In the genomic region with DNA sequence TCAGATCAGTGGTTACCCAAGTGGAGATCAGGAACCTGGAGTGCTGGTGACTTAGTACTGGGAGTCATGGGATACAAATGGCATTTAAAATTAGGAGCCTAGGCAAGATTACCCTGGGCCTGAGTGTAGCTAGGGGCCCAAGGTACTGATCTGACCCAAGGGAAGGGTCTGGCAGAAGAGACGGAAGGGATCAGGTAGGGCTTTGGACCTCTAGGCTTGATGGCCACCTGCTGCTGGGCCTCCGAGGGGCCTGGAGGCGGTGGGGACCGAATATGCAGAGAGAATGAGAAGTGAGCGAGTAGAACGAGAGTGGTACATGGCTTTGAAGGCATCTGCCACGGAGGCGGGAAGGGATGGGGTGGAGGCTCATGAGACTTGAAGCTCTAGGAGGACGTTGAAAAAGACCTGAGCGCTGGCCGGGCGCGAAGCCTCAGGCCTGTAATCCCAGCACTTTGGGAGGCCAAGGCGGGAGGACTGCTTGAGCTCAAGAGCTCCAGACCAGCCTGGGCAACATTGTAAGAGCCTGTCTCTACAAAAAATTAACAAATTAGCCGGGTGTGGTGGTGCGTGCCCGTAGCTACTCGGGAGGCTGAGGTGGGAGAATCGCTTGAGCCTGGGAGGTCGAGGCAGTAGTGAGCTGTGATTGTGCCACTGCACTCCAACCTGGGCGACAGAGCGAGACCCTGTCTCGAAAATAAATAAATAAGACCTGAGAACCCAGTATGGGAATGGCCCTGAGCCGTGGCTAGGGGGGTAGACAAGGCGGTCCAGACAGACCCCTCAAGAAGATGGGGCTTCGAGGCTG, we compare ENCODE assay signal across 8 cellular contexts. TPM values are rescaled to one million over a fixed set of nuclear protein-coding genes. Genes with fewer than 3 reads are reported as not detected.
DNase-seq lines count a peak whose midpoint lies in the region; ATAC-seq and TF ChIP-seq lines count a peak whose summit lies in the region.

No MANE protein-coding gene starts in this region.

- H3K36me3 ChIP-seq in SK-N-MC (ENCODE audit: insufficient read depth, low read length) (no peaks in the 10 kb centered on the region; the same call in 1 of the 2 replicates), fibroblast of lung (ENCODE audit: control insufficient read depth, insufficient read depth, low read length) (no peaks in the 10 kb centered on the region)

- no peaks in the 10 kb centered on the region for H3K9me3 ChIP-seq in SK-N-MC (ENCODE audit: low read depth, low read length)
- H3K9me3 ChIP-seq in fibroblast of lung (ENCODE audit: control insufficient read depth, insufficient read depth, low read depth, low read length) = no peaks in the 10 kb centered on the region

- H3K79me2 ChIP-seq in fibroblast of lung (ENCODE audit: control insufficient read depth, insufficient read depth, low read length) = peaks cover 10% of the 10 kb centered on the region

- DNase-seq in GM12865 (ENCODE audit: low read depth) = no peak
- no peak for DNase-seq in SK-N-MC (ENCODE audit: low read depth, low spot score)
- DNase-seq in fibroblast of lung (ENCODE audit: low read depth in 2 of 2) = no peak
- DNase-seq in retinal pigment epithelial cell (ENCODE audit: low read depth) = no peak
- no peak for DNase-seq in COLO668 (lab: John Stamatoyannopoulos, UW; ENCODE audit: unreplicated experiment)
- no peak for DNase-seq in NOMO-1 treated with DMSO at 0.1 percent for 48 hours (lab: John Stamatoyannopoulos, UW; ENCODE audit: unreplicated experiment)
- DNase-seq in 8988T = no peak

- peak overlapping the region; percentile 42 for H2AFZ ChIP-seq in fibroblast of lung (ENCODE audit: low read length)

- H3K9ac ChIP-seq in SK-N-MC (ENCODE audit: insufficient read length) = peak overlapping the region; percentile 19
- peak overlapping the region; percentile 74 for H3K9ac ChIP-seq in fibroblast of lung (ENCODE audit: insufficient read depth, low read length)

- H3K27ac ChIP-seq in SK-N-MC = no peak overlapping the region
- peak overlapping the region; percentile 71 for H3K27ac ChIP-seq in fibroblast of lung (ENCODE audit: insufficient read depth, low read length)

- TF ChIP-seq CTCF in GM12865 (IDR thresholded peaks at IDR 0.05; ENCODE audit: insufficient read depth, low read depth, low read length, missing control alignments) (no peak), fibroblast of lung (conservative IDR thresholded peaks at IDR 0.05 in 1 of 2, IDR thresholded peaks at IDR 0.05 in 1 of 2; ENCODE audit: low read depth in 1 of 2, low read length in 2 of 2) (no peak), retinal pigment epithelial cell (conservative IDR thresholded peaks at IDR 0.05; ENCODE audit: low read depth, low read length) (no peak)

- H4K20me1 ChIP-seq in fibroblast of lung (ENCODE audit: control insufficient read depth, extremely low read depth, insufficient read depth, low read length) = no peaks in the 10 kb centered on the region

- peak overlapping the region; percentile 44 for H3K4me2 ChIP-seq in fibroblast of lung (ENCODE audit: extremely low read depth, insufficient read depth, low read length)

- no peak for ATAC-seq in GM21423 (IDR thresholded peaks at IDR 0.05; ENCODE audit: unreplicated experiment)

- H3K4me3 ChIP-seq in GM12865 (ENCODE audit: low read depth, low read length) (peak overlapping the region; percentile 73), SK-N-MC (peak overlapping the region; percentile 97), fibroblast of lung (replicated peaks in 1 of 4; ENCODE audit: control extremely low read depth in 1 of 4, insufficient read depth in 1 of 4, low read depth in 3 of 4, low read length in 4 of 4) (peak overlapping the region; percentile 46 to 90 (median 75)), retinal pigment epithelial cell (ENCODE audit: low read length) (peak overlapping the region; percentile 92)

- H3K27me3 ChIP-seq in fibroblast of lung (ENCODE audit: control insufficient read depth, insufficient read depth, low read length) = no peaks in the 10 kb centered on the region

- H3K4me1 ChIP-seq in fibroblast of lung (ENCODE audit: control insufficient read depth, extremely low read depth, insufficient read depth, low read length) = no peaks in the 10 kb centered on the region

RNA-seq across cellular contexts. Expression of gene PPIL2, which starts 0.6 kb away (rescaled TPM):
- total RNA-seq in fibroblast of lung = 14.9 and 18.3 TPM in 2 replicates
- polyA plus RNA-seq in fibroblast of lung = 25.5 and 35.3 TPM in 2 replicates
- 27.8 and 34.0 TPM in 2 replicates for polyA plus RNA-seq in fibroblast of lung (2012)
- 47.2 and 51.1 TPM in 2 replicates for polyA minus RNA-seq in fibroblast of lung (ENCODE audit: low replicate concordance)

RNA-seq across cellular contexts. Expression of gene SDF2L1, which starts 23.1 kb away (rescaled TPM):
- 13.2 and 14.6 TPM in 2 replicates for total RNA-seq in fibroblast of lung
- 12.0 and 17.2 TPM in 2 replicates for polyA plus RNA-seq in fibroblast of lung
- polyA plus RNA-seq in fibroblast of lung (2012) = 34.7 and 78.1 TPM in 2 replicates
- 20.7 and 22.4 TPM in 2 replicates for polyA minus RNA-seq in fibroblast of lung (ENCODE audit: low replicate concordance)

RNA-seq across cellular contexts. Expression of gene CCDC116, which starts 32.7 kb away (rescaled TPM):
- total RNA-seq in fibroblast of lung = under 0.01 and 0.17 TPM in 2 replicates
- 0.03 and 0.06 TPM in 2 replicates for polyA plus RNA-seq in fibroblast of lung
- 0.10 TPM in 1 of 2 replicates, not detected in the other for polyA plus RNA-seq in fibroblast of lung (2012)
- not detected in 2 replicates for polyA minus RNA-seq in fibroblast of lung (ENCODE audit: low replicate concordance)

RNA-seq across cellular contexts. Expression of gene YDJC, which starts 35.4 kb away (rescaled TPM):
- 7.4 and 10.4 TPM in 2 replicates for total RNA-seq in fibroblast of lung
- 4.7 and 5.7 TPM in 2 replicates for polyA plus RNA-seq in fibroblast of lung
- 10.6 and 16.0 TPM in 2 replicates for polyA plus RNA-seq in fibroblast of lung (2012)
- polyA minus RNA-seq in fibroblast of lung (ENCODE audit: low replicate concordance) = 8.0 and 13.5 TPM in 2 replicates
